22 cellular contexts compared by ENCODE assay signal in the genomic region with DNA sequence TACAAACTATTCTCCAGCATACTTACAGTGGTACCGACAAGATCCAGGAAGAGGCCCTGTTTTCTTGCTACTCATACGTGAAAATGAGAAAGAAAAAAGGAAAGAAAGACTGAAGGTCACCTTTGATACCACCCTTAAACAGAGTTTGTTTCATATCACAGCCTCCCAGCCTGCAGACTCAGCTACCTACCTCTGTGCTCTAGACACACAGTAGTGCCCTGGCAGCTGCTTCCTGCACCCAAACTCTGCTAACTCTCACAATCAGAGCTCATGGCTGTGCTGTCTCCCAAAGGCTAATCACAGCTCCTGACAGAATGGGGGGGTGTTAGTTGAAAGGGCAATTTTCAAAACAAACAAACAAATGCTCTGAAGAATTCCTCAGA.
DNase-seq lines count a peak whose midpoint lies in the region; ATAC-seq and TF ChIP-seq lines count a peak whose summit lies in the region.
"Had no signal": no experiment of that assay in that cellular context is flagged by ENCODE, and none has a peak within 500 bp of the region (broad histone marks: within the 10 kb centered on the region; RNA-seq: fewer than 3 reads in every experiment).

No MANE protein-coding gene starts in this region.

- peak; percentile 38 for ATAC-seq in activated T-helper 17 cell treated with anti-CD3 and anti-CD28 coated beads, Interleukin-2, amount 50 U/mL, for 72 hours (replicated peaks)
- no peak for ATAC-seq in GM19455 (IDR thresholded peaks at IDR 0.05; ENCODE audit: unreplicated experiment)
- ATAC-seq: right cardiac atrium had no signal

- no peaks in the 10 kb centered on the region for H3K27me3 Mint-ChIP-seq in activated naive CD4-positive, alpha-beta T cell treated with anti-CD3 and anti-CD28 coated beads for 36 hours (ENCODE audit: low read depth)
- H3K27me3 Mint-ChIP-seq in activated T-helper 17 cell treated with anti-CD3 and anti-CD28 coated beads, Interleukin-2, amount 50 U/mL, for 72 hours, result peaks cover 2% of the 10 kb centered on the region
- H3K27me3 Mint-ChIP-seq in neural progenitor cell (ENCODE audit: insufficient read depth, low read depth), result peaks cover 2% of the 10 kb centered on the region

- no peaks in the 10 kb centered on the region for H3K79me2 ChIP-seq in Loucy (ENCODE audit: insufficient read depth, low read length)
- H3K79me2 ChIP-seq in neural progenitor cell (ENCODE audit: low read depth), result no peaks in the 10 kb centered on the region

- H3K27me3 ChIP-seq in Loucy (ENCODE audit: insufficient read depth, low read length, poor library complexity, severe bottlenecking), result no peaks in the 10 kb centered on the region
- no peaks in the 10 kb centered on the region for H3K27me3 ChIP-seq in neural progenitor cell
- H3K27me3 ChIP-seq: adrenal gland, breast epithelium, colonic mucosa, esophagus muscularis mucosa, left lung, ovary, thyroid gland had no signal

- no peaks in the 10 kb centered on the region for H3K36me3 Mint-ChIP-seq in activated naive CD4-positive, alpha-beta T cell treated with anti-CD3 and anti-CD28 coated beads for 36 hours (ENCODE audit: low read depth)
- H3K36me3 Mint-ChIP-seq in activated T-helper 17 cell treated with anti-CD3 and anti-CD28 coated beads, Interleukin-2, amount 50 U/mL, for 72 hours (ENCODE audit: low read depth), result no peaks in the 10 kb centered on the region
- H3K36me3 Mint-ChIP-seq in neural progenitor cell, result no peaks in the 10 kb centered on the region
- H3K36me3 Mint-ChIP-seq: naive B cell had no signal

- no peak for DNase-seq in activated naive CD4-positive, alpha-beta T cell treated with anti-CD3 and anti-CD28 coated beads for 36 hours
- no peak for DNase-seq in activated naive CD4-positive, alpha-beta T cell treated with Interleukin-2 at 50 U/mL for 16 hours
- no peak for DNase-seq in neural progenitor cell (ENCODE audit: low spot score)
- DNase-seq in GDM1 (lab: John Stamatoyannopoulos, UW), result no peak
- no peak for DNase-seq in coronary artery (ENCODE audit: low spot score)
- DNase-seq: adrenal gland, colonic mucosa, hypothalamus, left lung, naive B cell, NCI-H187 treated with DMSO at 0.1 percent for 48 hours, ovary, right cardiac atrium, spleen, thyroid gland had no signal

- H2AFZ ChIP-seq in Loucy (ENCODE audit: low read length) (peak overlapping the region; percentile 82), neural progenitor cell (replicated peaks) (peak overlapping the region; percentile 13)

- H3K27ac ChIP-seq in neural progenitor cell (no peak overlapping the region), coronary artery (no peak overlapping the region)
- H3K27ac ChIP-seq: adrenal gland, breast epithelium, colonic mucosa, esophagus muscularis mucosa, left lung, ovary, spleen, thyroid gland had no signal

- H3K4me1 ChIP-seq in Loucy (ENCODE audit: insufficient read depth, low read length, poor library complexity, severe bottlenecking) (no peaks in the 10 kb centered on the region), neural progenitor cell (no peaks in the 10 kb centered on the region)
- H3K4me1 ChIP-seq: adrenal gland, breast epithelium, colonic mucosa, esophagus muscularis mucosa, left lung, spleen, thyroid gland had no signal

- H3K4me3 ChIP-seq in Loucy (ENCODE audit: low read length, poor library complexity, severe bottlenecking) (no peak overlapping the region), neural progenitor cell (no peak overlapping the region), coronary artery (no peak overlapping the region)
- H3K4me3 ChIP-seq: adrenal gland, breast epithelium, colonic mucosa, esophagus muscularis mucosa, left lung, ovary, spleen, thyroid gland had no signal

- no peaks in the 10 kb centered on the region for H3K9me3 Mint-ChIP-seq in activated naive CD4-positive, alpha-beta T cell treated with anti-CD3 and anti-CD28 coated beads for 36 hours
- H3K9me3 Mint-ChIP-seq in activated T-helper 17 cell treated with anti-CD3 and anti-CD28 coated beads, Interleukin-2, amount 50 U/mL, for 72 hours, result no peaks in the 10 kb centered on the region
- H3K9me3 Mint-ChIP-seq in neural progenitor cell, result peaks cover 5% of the 10 kb centered on the region
- H3K9me3 Mint-ChIP-seq: endodermal cell had no signal

- no peaks in the 10 kb centered on the region for H3K9me2 ChIP-seq in Loucy (replicated peaks; ENCODE audit: low read depth, low read length)

- H3F3A ChIP-seq in Loucy (ENCODE audit: low read depth), result no peaks in the 10 kb centered on the region
- H3F3A ChIP-seq in neural progenitor cell (ENCODE audit: low read depth), result no peaks in the 10 kb centered on the region

- CTCF ChIA-PET in activated naive CD4-positive, alpha-beta T cell treated with anti-CD3 and anti-CD28 coated beads for 36 hours (lab: Charles Lee), result interaction anchor here (0.6 to 1.7 kb wide), 8 partner anchors 10 to 1225 kb away, joined by 3 to 8 read pairs (median 4); no protein-coding TSS in a partner anchor

- H3K4me2 ChIP-seq in Loucy (ENCODE audit: low read depth, low read length, poor library complexity, severe bottlenecking), result no peak overlapping the region
- no peak overlapping the region for H3K4me2 ChIP-seq in neural progenitor cell

- H3K36me3 ChIP-seq in Loucy (ENCODE audit: insufficient read depth, low read length) (no peaks in the 10 kb centered on the region), neural progenitor cell (no peaks in the 10 kb centered on the region)
- H3K36me3 ChIP-seq: adrenal gland, breast epithelium, colonic mucosa, esophagus muscularis mucosa, left lung, ovary, spleen, thyroid gland had no signal

- no peaks in the 10 kb centered on the region for H3K9me3 ChIP-seq in Loucy (ENCODE audit: insufficient read depth, low read depth, low read length)
- no peaks in the 10 kb centered on the region for H3K9me3 ChIP-seq in neural progenitor cell (ENCODE audit: low read depth)
- H3K9me3 ChIP-seq: adrenal gland, breast epithelium, colonic mucosa, esophagus muscularis mucosa, left lung, ovary, thyroid gland had no signal

- no peak overlapping the region for H3K9ac ChIP-seq in Loucy (ENCODE audit: low read depth, low read length, poor library complexity, severe bottlenecking)
- H3K9ac ChIP-seq in neural progenitor cell, result no peak overlapping the region

- TF ChIP-seq CTCF in Loucy (conservative IDR thresholded peaks at IDR 0.05; ENCODE audit: low read length) (no peak), neural progenitor cell (IDR thresholded peaks at IDR 0.05) (no peak), coronary artery (IDR thresholded peaks at IDR 0.05) (no peak)

- peak overlapping the region; percentile 83 for H3K27ac Mint-ChIP-seq in activated naive CD4-positive, alpha-beta T cell treated with anti-CD3 and anti-CD28 coated beads for 36 hours
- H3K27ac Mint-ChIP-seq in activated T-helper 17 cell treated with anti-CD3 and anti-CD28 coated beads, Interleukin-2, amount 50 U/mL, for 72 hours, result peak overlapping the region; percentile 49
- no peak overlapping the region for H3K27ac Mint-ChIP-seq in neural progenitor cell
- H3K27ac Mint-ChIP-seq: H9, naive B cell had no signal

- peak overlapping the region; percentile 72 for H3K4me3 Mint-ChIP-seq in activated naive CD4-positive, alpha-beta T cell treated with anti-CD3 and anti-CD28 coated beads for 36 hours
- peak overlapping the region; percentile 60 for H3K4me3 Mint-ChIP-seq in activated T-helper 17 cell treated with anti-CD3 and anti-CD28 coated beads, Interleukin-2, amount 50 U/mL, for 72 hours
- H3K4me3 Mint-ChIP-seq in neural progenitor cell, result no peak overlapping the region
- H3K4me3 Mint-ChIP-seq: endodermal cell, H9, naive B cell had no signal

- peaks cover 9% of the 10 kb centered on the region for H3K4me1 Mint-ChIP-seq in activated naive CD4-positive, alpha-beta T cell treated with anti-CD3 and anti-CD28 coated beads for 36 hours (ENCODE audit: low read depth)
- H3K4me1 Mint-ChIP-seq in activated T-helper 17 cell treated with anti-CD3 and anti-CD28 coated beads, Interleukin-2, amount 50 U/mL, for 72 hours, result no peaks in the 10 kb centered on the region
- H3K4me1 Mint-ChIP-seq in neural progenitor cell, result no peaks in the 10 kb centered on the region
- H3K4me1 Mint-ChIP-seq: naive B cell had no signal

- intact Hi-C loops in activated naive CD4-positive, alpha-beta T cell treated with anti-CD3 and anti-CD28 coated beads for 36 hours (cut with micrococcal nuclease), result loop anchor here (1.0 to 5.0 kb wide), 5 partner anchors 20 to 801 kb away; no protein-coding TSS in a partner anchor

- no peaks in the 10 kb centered on the region for H4K20me1 ChIP-seq in Loucy (ENCODE audit: insufficient read depth, low read length, poor library complexity, severe bottlenecking)
- no peaks in the 10 kb centered on the region for H4K20me1 ChIP-seq in neural progenitor cell (ENCODE audit: low read depth)
